Comparison of ENCODE assay signal across 1 cellular context in the genomic region with DNA sequence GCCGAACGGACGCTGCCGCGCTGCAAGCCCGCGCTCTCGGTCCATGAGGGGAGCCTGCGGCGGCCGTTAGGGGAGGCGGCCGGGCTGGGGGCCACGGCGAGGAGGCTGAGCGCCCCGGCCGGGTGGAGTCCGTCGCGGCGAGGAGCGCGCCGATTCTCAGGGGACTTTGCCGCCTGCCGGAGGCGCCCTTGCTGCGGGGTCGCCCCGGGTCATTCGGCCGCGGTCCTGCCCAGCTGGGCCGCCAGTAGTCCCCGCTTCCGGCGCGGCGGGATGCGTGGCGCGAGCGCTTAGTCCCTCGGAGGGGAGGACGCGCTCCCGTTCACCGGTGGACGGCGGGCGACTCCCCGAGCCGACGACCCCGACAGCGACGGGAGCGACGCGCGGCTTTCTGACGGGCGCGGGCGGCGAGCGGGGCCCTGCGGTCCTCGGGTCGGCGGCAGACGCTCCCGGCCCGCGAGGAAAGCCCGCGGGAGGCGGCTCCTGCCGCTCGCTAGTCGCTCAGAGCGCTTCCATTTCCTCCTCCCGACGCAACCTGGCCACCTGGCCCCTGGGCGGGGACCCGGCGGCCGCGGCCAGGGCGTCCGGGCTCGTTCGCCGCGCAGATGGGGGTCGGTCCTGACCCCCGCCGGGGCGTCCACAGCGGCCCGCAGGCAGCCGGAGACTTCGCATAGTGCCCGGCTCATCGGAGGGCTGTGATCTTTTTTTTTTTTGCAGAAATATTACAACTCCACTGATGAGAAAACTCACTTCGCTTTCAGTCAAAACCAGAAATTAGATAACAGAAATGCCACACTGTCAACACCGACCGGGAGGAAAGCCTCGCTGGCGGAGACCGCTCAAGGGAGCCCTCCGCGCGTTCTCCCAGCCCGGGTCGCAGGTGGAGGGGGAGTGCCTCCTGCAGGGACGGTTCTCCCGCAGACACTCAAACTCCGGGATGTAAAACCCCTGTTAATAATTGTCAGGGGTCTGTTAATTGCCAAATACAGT.
TF ChIP-seq lines count a peak whose summit lies in the region.

No MANE protein-coding gene starts in this region.

TF ChIP-seq in HepG2, 621 proteins besides CTCF, POLR2A, EP300 and RAD21 (continued from another document):
- TF ChIP-seq, protein P1, sequence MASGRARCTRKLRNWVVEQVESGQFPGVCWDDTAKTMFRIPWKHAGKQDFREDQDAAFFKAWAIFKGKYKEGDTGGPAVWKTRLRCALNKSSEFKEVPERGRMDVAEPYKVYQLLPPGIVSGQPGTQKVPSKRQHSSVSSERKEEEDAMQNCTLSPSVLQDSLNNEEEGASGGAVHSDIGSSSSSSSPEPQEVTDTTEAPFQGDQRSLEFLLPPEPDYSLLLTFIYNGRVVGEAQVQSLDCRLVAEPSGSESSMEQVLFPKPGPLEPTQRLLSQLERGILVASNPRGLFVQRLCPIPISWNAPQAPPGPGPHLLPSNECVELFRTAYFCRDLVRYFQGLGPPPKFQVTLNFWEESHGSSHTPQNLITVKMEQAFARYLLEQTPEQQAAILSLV (CRISPR knock-in tag; IDR thresholded peaks at IDR 0.05; ENCODE audit: borderline replicate concordance): peak; percentile 24; the same call in 1 of the 2 replicates
- 0 out of 2 replicates have a peak, but pooled peaks have one; percentile 43 for TF ChIP-seq ZNF446 (CRISPR knock-in tag; IDR thresholded peaks at IDR 0.05)
- 0 out of 2 replicates have a peak, but pooled peaks have one; percentile 44 for TF ChIP-seq JUN (CRISPR knock-in tag; IDR thresholded peaks at IDR 0.05)
- TF ChIP-seq TGIF2 (CRISPR knock-in tag; IDR thresholded peaks at IDR 0.05): 0 out of 2 replicates have a peak, but pooled peaks have one; percentile 0
- no peak for TF ChIP-seq KDM1A (CRISPR knock-in tag; IDR thresholded peaks at IDR 0.05)
- no peak for TF ChIP-seq CHD2 (IDR thresholded peaks at IDR 0.05; ENCODE audit: low read depth, low read length)
- TF ChIP-seq, protein P2, sequence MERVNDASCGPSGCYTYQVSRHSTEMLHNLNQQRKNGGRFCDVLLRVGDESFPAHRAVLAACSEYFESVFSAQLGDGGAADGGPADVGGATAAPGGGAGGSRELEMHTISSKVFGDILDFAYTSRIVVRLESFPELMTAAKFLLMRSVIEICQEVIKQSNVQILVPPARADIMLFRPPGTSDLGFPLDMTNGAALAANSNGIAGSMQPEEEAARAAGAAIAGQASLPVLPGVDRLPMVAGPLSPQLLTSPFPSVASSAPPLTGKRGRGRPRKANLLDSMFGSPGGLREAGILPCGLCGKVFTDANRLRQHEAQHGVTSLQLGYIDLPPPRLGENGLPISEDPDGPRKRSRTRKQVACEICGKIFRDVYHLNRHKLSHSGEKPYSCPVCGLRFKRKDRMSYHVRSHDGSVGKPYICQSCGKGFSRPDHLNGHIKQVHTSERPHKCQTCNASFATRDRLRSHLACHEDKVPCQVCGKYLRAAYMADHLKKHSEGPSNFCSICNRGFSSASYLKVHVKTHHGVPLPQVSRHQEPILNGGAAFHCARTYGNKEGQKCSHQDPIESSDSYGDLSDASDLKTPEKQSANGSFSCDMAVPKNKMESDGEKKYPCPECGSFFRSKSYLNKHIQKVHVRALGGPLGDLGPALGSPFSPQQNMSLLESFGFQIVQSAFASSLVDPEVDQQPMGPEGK (CRISPR knock-in tag; IDR thresholded peaks at IDR 0.05): peak; percentile 72
- peak; percentile 41; the same call in 1 of the 2 replicates for TF ChIP-seq CCDC6 (CRISPR knock-in tag; IDR thresholded peaks at IDR 0.05)
- TF ChIP-seq, protein P3, sequence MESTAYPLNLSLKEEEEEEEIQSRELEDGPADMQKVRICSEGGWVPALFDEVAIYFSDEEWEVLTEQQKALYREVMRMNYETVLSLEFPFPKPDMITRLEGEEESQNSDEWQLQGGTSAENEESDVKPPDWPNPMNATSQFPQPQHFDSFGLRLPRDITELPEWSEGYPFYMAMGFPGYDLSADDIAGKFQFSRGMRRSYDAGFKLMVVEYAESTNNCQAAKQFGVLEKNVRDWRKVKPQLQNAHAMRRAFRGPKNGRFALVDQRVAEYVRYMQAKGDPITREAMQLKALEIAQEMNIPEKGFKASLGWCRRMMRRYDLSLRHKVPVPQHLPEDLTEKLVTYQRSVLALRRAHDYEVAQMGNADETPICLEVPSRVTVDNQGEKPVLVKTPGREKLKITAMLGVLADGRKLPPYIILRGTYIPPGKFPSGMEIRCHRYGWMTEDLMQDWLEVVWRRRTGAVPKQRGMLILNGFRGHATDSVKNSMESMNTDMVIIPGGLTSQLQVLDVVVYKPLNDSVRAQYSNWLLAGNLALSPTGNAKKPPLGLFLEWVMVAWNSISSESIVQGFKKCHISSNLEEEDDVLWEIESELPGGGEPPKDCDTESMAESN (CRISPR knock-in tag; conservative IDR thresholded peaks at IDR 0.05): peak; percentile 81
